In the genomic region with DNA sequence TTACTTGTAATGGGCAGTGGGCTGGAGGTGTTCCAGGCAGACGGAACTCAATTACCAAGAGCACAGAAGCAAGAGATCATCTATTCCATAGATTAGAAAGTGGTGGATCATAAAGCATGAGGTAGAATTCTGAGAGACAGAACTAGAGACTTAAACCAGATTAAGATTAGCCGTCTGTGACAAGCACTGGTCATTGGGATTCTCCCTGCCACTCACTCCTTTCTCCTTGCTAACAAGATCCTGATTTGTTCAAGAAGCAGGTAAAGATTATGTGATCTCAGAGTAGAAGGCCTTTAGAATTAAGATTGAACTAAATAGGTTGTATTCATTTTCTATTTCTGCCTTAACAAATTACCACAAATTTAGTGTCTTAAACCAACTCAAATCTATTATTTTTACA, we compare ENCODE assay signal across 1 cellular context.
TF ChIP-seq lines count a peak whose summit lies in the region.

No MANE protein-coding gene starts in this region.

TF ChIP-seq in HCT116, 20 proteins besides CTCF, POLR2A, EP300 and RAD21 (continued from another document):
- TF ChIP-seq ZFX (IDR thresholded peaks at IDR 0.05) (no peak), SIN3A (IDR thresholded peaks at IDR 0.05; ENCODE audit: low read depth) (no peak)
TF ChIP-seq in HCT116: peak in this region for 0.
